10 cellular contexts compared by ENCODE assay signal in the genomic region with DNA sequence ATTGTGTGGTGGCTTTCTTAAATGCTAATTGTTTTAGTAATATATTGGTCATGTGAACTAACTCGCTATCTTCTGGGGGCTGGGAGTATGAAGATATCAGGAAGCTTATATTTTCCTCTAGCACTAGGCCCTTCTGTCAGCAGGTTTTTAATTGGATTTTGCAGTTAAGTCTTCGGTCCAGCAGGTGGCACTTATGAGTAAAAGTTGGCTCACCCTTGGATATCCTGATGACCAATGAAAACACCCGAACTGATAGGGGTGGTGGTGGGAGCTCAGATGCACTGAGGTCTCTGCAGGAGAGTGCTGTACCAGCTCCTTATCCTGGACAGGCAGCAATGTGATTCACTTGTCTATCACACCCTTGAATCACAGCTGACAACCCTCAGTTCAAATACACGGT.
DNase-seq lines count a peak whose midpoint lies in the region; ATAC-seq, FAIRE-seq and TF ChIP-seq lines count a peak whose summit lies in the region.
"Had no signal": no experiment of that assay in that cellular context is flagged by ENCODE, and none has a peak within 500 bp of the region (broad histone marks: within the 10 kb centered on the region; RNA-seq: fewer than 3 reads in every experiment).

No MANE protein-coding gene starts in this region.

- CTCF ChIA-PET in GM12878 (lab: Yijun Ruan, JAX) = interaction anchor here (0.6 to 1.4 kb wide), 8 partner anchors 12 to 443 kb away, joined by 3 to 7 read pairs (median 3); no protein-coding TSS in a partner anchor

- SMC1A ChIA-PET in GM12878 (lab: Charles Lee; ENCODE audit: uncharacterized antibody, unreplicated experiment) = interaction anchor here (0.6 to 1.3 kb wide), 2 partner anchors 35 to 444 kb away, joined by 3 to 4 read pairs; no protein-coding TSS in a partner anchor

- RAD21 ChIA-PET in GM12878 (lab: Charles Lee; ENCODE audit: unreplicated experiment) = no interaction called here

- TF ChIP-seq CTCF in GM12878 (IDR thresholded peaks at IDR 0.05 in 2 of 3, conservative IDR thresholded peaks at IDR 0.05 in 1 of 3; ENCODE audit: control insufficient read depth in 2 of 3, extremely low read depth in 1 of 3, insufficient read depth in 1 of 3, low read depth in 3 of 3, low read length in 3 of 3) (peak; percentile 33 to 47 (median 36); a peak in 5 of 6 replicates), retinal pigment epithelial cell (conservative IDR thresholded peaks at IDR 0.05; ENCODE audit: low read depth, low read length) (peak; percentile 23)

- DNase-seq in NCI-H2107 treated with DMSO at 0.1 percent for 48 hours (lab: John Stamatoyannopoulos, UW; ENCODE audit: unreplicated experiment) = peak; percentile 5
- no peak for DNase-seq in NCI-H2107 (lab: John Stamatoyannopoulos, UW)
- DNase-seq in KBM-7 = peak; percentile 43
- DNase-seq in GM12878 (ENCODE audit: low read depth, low spot score) = no peak
- DNase-seq in retinal pigment epithelial cell (ENCODE audit: low read depth) = no peak
- no peak for DNase-seq in activated CD4-positive, alpha-beta T cell treated with anti-CD3 and anti-CD28 coated beads for 48 hours
- DNase-seq in effector memory CD4-positive, alpha-beta T cell = no peak
- DNase-seq in NCI-H1048 (lab: John Stamatoyannopoulos, UW) = no peak
- DNase-seq: effector CD4-positive, alpha-beta T cell; stimulated activated CD4-positive, alpha-beta T cell treated with anti-CD3 and anti-CD28 coated beads, Interleukin-4, amount 100 ng/mL, for 24 hours had no signal

- peak; percentile 33; the same call in 1 of the 2 replicates for TF ChIP-seq RAD21 in GM12878 (IDR thresholded peaks at IDR 0.05; ENCODE audit: insufficient read depth, low read depth, low read length)

- H3K36me3 ChIP-seq in GM12878 (ENCODE audit: control insufficient read depth in 2 of 2, insufficient read depth in 2 of 2, low read length in 1 of 2) = no peaks in the 10 kb centered on the region
- no peaks in the 10 kb centered on the region for H3K36me3 ChIP-seq in effector memory CD4-positive, alpha-beta T cell (ENCODE audit: control insufficient read depth, insufficient read depth, low read length)

- no peaks in the 10 kb centered on the region for H3K27me3 ChIP-seq in GM12878 (replicated peaks in 1 of 2; ENCODE audit: control insufficient read depth in 2 of 2, insufficient read depth in 2 of 2, low read length in 1 of 2)
- H3K27me3 ChIP-seq in effector memory CD4-positive, alpha-beta T cell (replicated peaks; ENCODE audit: control insufficient read depth, insufficient read depth, low read length, poor library complexity, severe bottlenecking) = no peaks in the 10 kb centered on the region

- no TSS peak for BruUV-seq in GM12878 (replicated peaks; lab: Mats Ljungman, UMichigan)

- H3K27ac ChIP-seq in GM12878 (ENCODE audit: control insufficient read depth, insufficient read depth) = no peak overlapping the region
- H3K27ac ChIP-seq in effector memory CD4-positive, alpha-beta T cell (ENCODE audit: insufficient read depth, low read length, poor library complexity, severe bottlenecking) = no peak overlapping the region

- ATAC-seq in GM12878 = peak; percentile 63

- H3K9me3 ChIP-seq in GM12878 (replicated peaks; ENCODE audit: control insufficient read depth, insufficient read depth, low read length) = no peaks in the 10 kb centered on the region
- no peaks in the 10 kb centered on the region for H3K9me3 ChIP-seq in effector memory CD4-positive, alpha-beta T cell (ENCODE audit: control insufficient read depth, low read length)

- H3K4me2 ChIP-seq in GM12878 (ENCODE audit: control insufficient read depth, insufficient read depth) = no peak overlapping the region

- no peak overlapping the region for H3K9ac ChIP-seq in GM12878 (ENCODE audit: control insufficient read depth, insufficient read depth, low read length)

- no peak for TF ChIP-seq POLR2A in GM12878 (IDR thresholded peaks at IDR 0.05; ENCODE audit: low read depth, low read length)

- intact Hi-C loops in GM12878 (cut with micrococcal nuclease; ENCODE audit: unreplicated experiment) = no loop called here

- TF ChIP-seq EP300 in GM12878 (IDR thresholded peaks at IDR 0.05; ENCODE audit: borderline replicate concordance in 1 of 2, control insufficient read depth in 1 of 2, low read depth in 2 of 2, low read length in 2 of 2) = no peak

- no peak overlapping the region for H2AFZ ChIP-seq in GM12878 (ENCODE audit: control insufficient read depth, low read depth, low read length)

- no peaks in the 10 kb centered on the region for H3K79me2 ChIP-seq in GM12878 (ENCODE audit: control insufficient read depth, insufficient read depth, low read length)

- no peak for FAIRE-seq in GM12878 (lab: Jason Lieb, UNC)

- in situ Hi-C loops in KBM-7 (cut with MboI; ENCODE audit: low pct_unique_long_range_greater_than_20kb, low sequenced_read_pairs) = no loop called here
- in situ Hi-C loops in GM12878 (cut with MboI) = no loop called here

- H3K4me3 ChIP-seq in GM12878 (no peak overlapping the region), retinal pigment epithelial cell (ENCODE audit: low read length) (no peak overlapping the region)
- H3K4me3 ChIP-seq in effector memory CD4-positive, alpha-beta T cell (ENCODE audit: insufficient read depth, low read depth, low read length, poor library complexity, severe bottlenecking) = no peak overlapping the region

- no peaks in the 10 kb centered on the region for H4K20me1 ChIP-seq in GM12878 (ENCODE audit: control insufficient read depth, insufficient read depth)

- WGBS in GM12878 (ENCODE audit: insufficient coverage, insufficient replicate concordance, low lambda C conversion rate, missing lambda C conversion rate) = 25% methylated on average over 4 of the region's 4 CpGs

- no peaks in the 10 kb centered on the region for H3K4me1 ChIP-seq in GM12878 (ENCODE audit: control insufficient read depth, insufficient read depth, low read length)
- no peaks in the 10 kb centered on the region for H3K4me1 ChIP-seq in effector memory CD4-positive, alpha-beta T cell (ENCODE audit: control insufficient read depth, insufficient read depth, low read length, poor library complexity, severe bottlenecking)

- POLR2A ChIA-PET in GM12878 (lab: Charles Lee) = no interaction called here

TF ChIP-seq in GM12878, 131 proteins besides CTCF, POLR2A, EP300 and RAD21:
- no peak for TF ChIP-seq RCOR1 (conservative IDR thresholded peaks at IDR 0.05; ENCODE audit: low read depth, low read length)
- TF ChIP-seq RELA (IDR thresholded peaks at IDR 0.05; ENCODE audit: borderline replicate concordance, partially characterized antibody) = no peak
- TF ChIP-seq ESRRA (IDR thresholded peaks at IDR 0.05; ENCODE audit: low read length) = no peak
- no peak for TF ChIP-seq MYC (IDR thresholded peaks at IDR 0.05; ENCODE audit: insufficient read depth, insufficient read length, insufficient replicate concordance, low read length, severe bottlenecking)
- no peak for TF ChIP-seq ZNF217 (IDR thresholded peaks at IDR 0.05)
- TF ChIP-seq JUND (IDR thresholded peaks at IDR 0.05; ENCODE audit: low read depth, low read length) = no peak
- TF ChIP-seq NFYA (IDR thresholded peaks at IDR 0.05; ENCODE audit: borderline replicate concordance, low read depth, low read length) = no peak
- no peak for TF ChIP-seq FOS (IDR thresholded peaks at IDR 0.05; ENCODE audit: borderline replicate concordance, extremely low read depth, insufficient read length)
- TF ChIP-seq, protein P1, sequence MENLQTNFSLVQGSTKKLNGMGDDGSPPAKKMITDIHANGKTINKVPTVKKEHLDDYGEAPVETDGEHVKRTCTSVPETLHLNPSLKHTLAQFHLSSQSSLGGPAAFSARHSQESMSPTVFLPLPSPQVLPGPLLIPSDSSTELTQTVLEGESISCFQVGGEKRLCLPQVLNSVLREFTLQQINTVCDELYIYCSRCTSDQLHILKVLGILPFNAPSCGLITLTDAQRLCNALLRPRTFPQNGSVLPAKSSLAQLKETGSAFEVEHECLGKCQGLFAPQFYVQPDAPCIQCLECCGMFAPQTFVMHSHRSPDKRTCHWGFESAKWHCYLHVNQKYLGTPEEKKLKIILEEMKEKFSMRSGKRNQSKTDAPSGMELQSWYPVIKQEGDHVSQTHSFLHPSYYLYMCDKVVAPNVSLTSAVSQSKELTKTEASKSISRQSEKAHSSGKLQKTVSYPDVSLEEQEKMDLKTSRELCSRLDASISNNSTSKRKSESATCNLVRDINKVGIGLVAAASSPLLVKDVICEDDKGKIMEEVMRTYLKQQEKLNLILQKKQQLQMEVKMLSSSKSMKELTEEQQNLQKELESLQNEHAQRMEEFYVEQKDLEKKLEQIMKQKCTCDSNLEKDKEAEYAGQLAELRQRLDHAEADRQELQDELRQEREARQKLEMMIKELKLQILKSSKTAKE (IDR thresholded peaks at IDR 0.05; ENCODE audit: low read depth, poor library complexity, severe bottlenecking) = no peak
- TF ChIP-seq, protein P2, sequence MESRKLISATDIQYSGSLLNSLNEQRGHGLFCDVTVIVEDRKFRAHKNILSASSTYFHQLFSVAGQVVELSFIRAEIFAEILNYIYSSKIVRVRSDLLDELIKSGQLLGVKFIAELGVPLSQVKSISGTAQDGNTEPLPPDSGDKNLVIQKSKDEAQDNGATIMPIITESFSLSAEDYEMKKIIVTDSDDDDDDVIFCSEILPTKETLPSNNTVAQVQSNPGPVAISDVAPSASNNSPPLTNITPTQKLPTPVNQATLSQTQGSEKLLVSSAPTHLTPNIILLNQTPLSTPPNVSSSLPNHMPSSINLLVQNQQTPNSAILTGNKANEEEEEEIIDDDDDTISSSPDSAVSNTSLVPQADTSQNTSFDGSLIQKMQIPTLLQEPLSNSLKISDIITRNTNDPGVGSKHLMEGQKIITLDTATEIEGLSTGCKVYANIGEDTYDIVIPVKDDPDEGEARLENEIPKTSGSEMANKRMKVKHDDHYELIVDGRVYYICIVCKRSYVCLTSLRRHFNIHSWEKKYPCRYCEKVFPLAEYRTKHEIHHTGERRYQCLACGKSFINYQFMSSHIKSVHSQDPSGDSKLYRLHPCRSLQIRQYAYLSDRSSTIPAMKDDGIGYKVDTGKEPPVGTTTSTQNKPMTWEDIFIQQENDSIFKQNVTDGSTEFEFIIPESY (IDR thresholded peaks at IDR 0.05) = no peak

Comparison
In these comparisons a context has a peak if more than half of its experiments do, and no peak if none do; other contexts are left out.
1. DNase-seq: peak in NCI-H2107 treated with DMSO at 0.1 percent for 48 hours (single experiment) and KBM-7 (single experiment); none in NCI-H2107 (single experiment), GM12878 (single experiment), retinal pigment epithelial cell (single experiment), activated CD4-positive, alpha-beta T cell treated with anti-CD3 and anti-CD28 coated beads for 48 hours (single experiment), effector memory CD4-positive, alpha-beta T cell (0 of 3) and NCI-H1048 (single experiment).